Comparison of ENCODE assay signal across 33 cellular contexts in the genomic region with DNA sequence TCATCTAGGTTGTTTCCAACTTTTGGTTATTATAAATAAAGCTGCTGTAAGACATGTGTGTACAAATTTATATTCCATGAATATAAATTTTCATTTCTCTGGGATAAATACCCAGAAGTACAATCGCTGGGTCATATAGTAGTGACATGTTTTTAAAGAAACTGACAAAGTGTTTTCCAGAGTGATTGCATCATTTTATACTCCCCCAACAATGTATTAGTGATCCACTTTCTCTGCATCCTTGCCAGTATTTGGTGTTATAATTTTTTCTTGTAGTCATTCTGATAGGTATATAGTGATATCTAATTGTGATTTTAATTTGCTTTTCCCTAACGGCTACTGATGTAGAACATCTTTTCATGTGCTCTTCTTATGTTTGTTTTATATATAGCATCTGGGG.
"Had no signal": no experiment of that assay in that cellular context is flagged by ENCODE, and none has a peak within 500 bp of the region (broad histone marks: within the 10 kb centered on the region; RNA-seq: fewer than 3 reads in every experiment).

No MANE protein-coding gene starts in this region.

- H3K9me3 ChIP-seq: adrenal gland, ascending aorta, body of pancreas, breast epithelium had no signal

- H3K27me3 ChIP-seq: adrenal gland, ascending aorta, body of pancreas, brain microvascular endothelial cell, breast epithelium, cardiac muscle cell had no signal

- H3K4me3 ChIP-seq: adrenal gland, ascending aorta, body of pancreas, breast epithelium, cardiac muscle cell had no signal

- ATAC-seq: activated naive CD4-positive, alpha-beta T cell treated with anti-CD3 and anti-CD28 coated beads, Interleukin-2, amount 50 U/mL, for 72 hours; activated naive CD8-positive, alpha-beta T cell treated with anti-CD3 and anti-CD28 coated beads, Interleukin-2, amount 50 U/mL, for 24 hours; activated T-cell treated with anti-CD3 and anti-CD28 coated beads, Interleukin-2, amount 50 U/mL, for 4 hours; activated T-cell treated with anti-CD3 and anti-CD28 coated beads, Interleukin-2, amount 50 U/mL, for 72 hours; activated T-helper 17 cell treated with anti-CD3 and anti-CD28 coated beads, Interleukin-2, amount 50 U/mL, for 72 hours; body of pancreas had no signal

- DNase-seq: activated effector memory CD4-positive, alpha-beta T cell treated with anti-CD3 and anti-CD28 coated beads, Interleukin-2, amount 50 U/mL, for 16 hours; activated effector memory CD4-positive, alpha-beta T cell treated with Interleukin-2 at 50 U/mL for 16 hours; activated gamma-delta T cell; activated gamma-delta T cell treated with Interleukin-2 at 50 U/mL for 16 hours; activated naive CD4-positive, alpha-beta T cell; activated naive CD4-positive, alpha-beta T cell treated with anti-CD3 and anti-CD28 coated beads for 36 hours; activated naive CD4-positive, alpha-beta T cell treated with anti-CD3 and anti-CD28 coated beads, Interleukin-2, amount 10 ng/mL, durations not matched to agents 7 days and 5 days; activated naive CD4-positive, alpha-beta T cell treated with anti-CD3 and anti-CD28 coated beads, Interleukin-2, amount 50 U/mL, for 16 hours; activated naive CD4-positive, alpha-beta T cell treated with Interleukin-2 at 50 U/mL for 16 hours; activated naive CD8-positive, alpha-beta T cell treated with anti-CD3 and anti-CD28 coated beads for 36 hours; activated naive CD8-positive, alpha-beta T cell treated with anti-CD3 and anti-CD28 coated beads, Interleukin-2, amount 10 ng/mL, durations not matched to agents 7 days and 5 days; activated naive CD8-positive, alpha-beta T cell treated with anti-CD3 and anti-CD28 coated beads, Interleukin-2, amount 50 U/mL, for 24 hours; activated T-cell treated with anti-CD3 and anti-CD28 coated beads, Interleukin-2, amount 50 U/mL, for 24 hours; activated T-cell treated with anti-CD3 and anti-CD28 coated beads, Interleukin-2, amount 50 U/mL, for 4 hours; activated T-cell treated with anti-CD3 and anti-CD28 coated beads, Interleukin-2, amount 50 U/mL, for 48 hours; activated T-cell treated with anti-CD3 and anti-CD28 coated beads, Interleukin-2, amount 50 U/mL, for 72 hours; adrenal gland; amniotic stem cell; amygdala; anterior cingulate cortex; aorta; body of pancreas; brain microvascular endothelial cell; caudate nucleus; central memory CD4-positive, alpha-beta T cell; cerebellar nuclear complex had no signal

- H3K27ac ChIP-seq: adrenal gland, ascending aorta, body of pancreas, brain microvascular endothelial cell, breast epithelium, cardiac muscle cell had no signal

- H3K4me1 ChIP-seq: adrenal gland, ascending aorta, body of pancreas, breast epithelium had no signal

- FAIRE-seq: astrocyte, bronchial epithelial cell had no signal

- H3K36me3 ChIP-seq: adrenal gland, ascending aorta, brain microvascular endothelial cell, breast epithelium, cardiac muscle cell had no signal
